Comparison of ENCODE assay signal across 8 cellular contexts in the genomic region with DNA sequence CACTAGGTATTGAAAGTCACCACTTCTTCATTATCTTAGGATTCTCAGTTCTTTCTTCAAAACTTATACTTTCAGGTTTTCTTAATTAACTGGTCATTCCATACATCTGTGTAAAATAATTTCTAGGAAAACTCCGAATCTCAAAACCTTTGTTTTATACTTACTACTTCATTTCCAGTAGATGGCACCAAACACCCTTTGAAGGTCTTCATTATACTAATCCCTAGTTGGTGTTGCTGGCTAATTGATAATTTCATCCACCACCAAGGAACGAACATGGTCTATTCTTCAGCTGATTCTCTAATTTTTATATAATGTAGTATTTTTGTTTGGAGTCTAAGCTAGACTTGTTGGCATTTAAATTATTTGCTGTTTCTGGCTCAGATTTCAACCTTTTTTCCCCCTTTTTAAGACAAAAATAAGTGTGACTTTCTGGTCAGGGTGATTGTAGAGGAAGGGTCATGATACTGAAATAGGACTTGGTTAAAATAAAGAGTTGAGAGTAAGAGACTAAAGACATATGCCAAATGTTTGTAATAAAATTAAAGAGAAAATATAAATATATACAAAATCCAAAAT. TPM values are rescaled to one million over a fixed set of nuclear protein-coding genes. Genes with fewer than 3 reads are reported as not detected.
DNase-seq lines count a peak whose midpoint lies in the region; ATAC-seq and TF ChIP-seq lines count a peak whose summit lies in the region.

No MANE protein-coding gene starts in this region.

- H3K4me1 ChIP-seq in sigmoid colon = peaks cover 0 to 35% (median 21%) of the 10 kb centered on the region in 4 donors

- WGBS in sigmoid colon, 2 donors = 1 to 3% methylated on average over 2 of the region's 2 CpGs

- intact Hi-C loops in sigmoid colon (cut with DNase I) = loop anchor here (5.0 kb wide), 4 partner anchors 175 to 475 kb away; partner anchors contain the start of genes FAM136A, NFU1, PCBP1 and TIA1

- TF ChIP-seq CTCF in sigmoid colon (IDR thresholded peaks at IDR 0.05) = peak in 3 of 4 experiments; percentile 32 to 61 (median 51)

- no peaks in the 10 kb centered on the region for H3K27me3 ChIP-seq in sigmoid colon

- no peak for TF ChIP-seq POLR2A in sigmoid colon (IDR thresholded peaks at IDR 0.05)

- H3K4me3 ChIP-seq in sigmoid colon = no peak overlapping the region

- no peaks in the 10 kb centered on the region for H3K27me3 Mint-ChIP-seq in activated T-cell treated with anti-CD3 and anti-CD28 coated beads, Interleukin-2, amount 50 U/mL, for 72 hours (ENCODE audit: low read depth)
- H3K27me3 Mint-ChIP-seq in activated T-cell treated with anti-CD3 and anti-CD28 coated beads, Interleukin-2, amount 50 U/mL, for 4 hours (ENCODE audit: low read depth) = no peaks in the 10 kb centered on the region
- no peaks in the 10 kb centered on the region for H3K27me3 Mint-ChIP-seq in T-helper 17 cell

- H3K4me3 Mint-ChIP-seq in activated T-cell treated with anti-CD3 and anti-CD28 coated beads, Interleukin-2, amount 50 U/mL, for 72 hours = no peak overlapping the region
- no peak overlapping the region for H3K4me3 Mint-ChIP-seq in activated T-cell treated with anti-CD3 and anti-CD28 coated beads, Interleukin-2, amount 50 U/mL, for 4 hours
- H3K4me3 Mint-ChIP-seq in T-helper 17 cell = no peak overlapping the region

- peak overlapping the region; percentile 91 for H3K27ac Mint-ChIP-seq in activated T-cell treated with anti-CD3 and anti-CD28 coated beads, Interleukin-2, amount 50 U/mL, for 72 hours
- peak overlapping the region; percentile 32 for H3K27ac Mint-ChIP-seq in T-helper 17 cell

- peaks cover 22% of the 10 kb centered on the region for H3K4me1 Mint-ChIP-seq in activated T-cell treated with anti-CD3 and anti-CD28 coated beads, Interleukin-2, amount 50 U/mL, for 72 hours (ENCODE audit: low read depth)
- H3K4me1 Mint-ChIP-seq in activated T-cell treated with anti-CD3 and anti-CD28 coated beads, Interleukin-2, amount 50 U/mL, for 4 hours (ENCODE audit: low read depth) = peaks cover 24% of the 10 kb centered on the region
- H3K4me1 Mint-ChIP-seq in T-helper 17 cell = peaks cover 5% of the 10 kb centered on the region

- no peak for DNase-seq in activated T-cell treated with anti-CD3 and anti-CD28 coated beads, Interleukin-2, amount 50 U/mL, for 72 hours
- no peak for DNase-seq in activated T-cell treated with anti-CD3 and anti-CD28 coated beads, Interleukin-2, amount 50 U/mL, for 4 hours
- DNase-seq in NCI-H1048 (lab: John Stamatoyannopoulos, UW) (peak; percentile 6), T-helper 17 cell (no peak), fibroblast of the conjunctiva (ENCODE audit: low read depth) (peak; percentile 27), sigmoid colon (no peak)

- H3K36me3 Mint-ChIP-seq in activated T-cell treated with anti-CD3 and anti-CD28 coated beads, Interleukin-2, amount 50 U/mL, for 72 hours (ENCODE audit: insufficient read depth in 2 of 2) = peaks cover 9 to 10% of the 10 kb centered on the region in 2 donors
- H3K36me3 Mint-ChIP-seq in activated T-cell treated with anti-CD3 and anti-CD28 coated beads, Interleukin-2, amount 50 U/mL, for 4 hours (ENCODE audit: insufficient read depth) = peaks cover 19% of the 10 kb centered on the region
- no peaks in the 10 kb centered on the region for H3K36me3 Mint-ChIP-seq in T-helper 17 cell (ENCODE audit: low read depth)

- H3K36me3 ChIP-seq in sigmoid colon = peaks cover 0 to 43% (median 3%) of the 10 kb centered on the region in 4 donors

- no peak for TF ChIP-seq EP300 in sigmoid colon (IDR thresholded peaks at IDR 0.05)

- no peak for ATAC-seq in activated T-cell treated with anti-CD3 and anti-CD28 coated beads, Interleukin-2, amount 50 U/mL, for 72 hours (replicated peaks in 1 of 2)
- ATAC-seq in activated T-cell treated with anti-CD3 and anti-CD28 coated beads, Interleukin-2, amount 50 U/mL, for 4 hours = no peak
- ATAC-seq in T-helper 17 cell (no peak), HG02852 (IDR thresholded peaks at IDR 0.05; ENCODE audit: unreplicated experiment) (no peak), GM19035 (IDR thresholded peaks at IDR 0.05; ENCODE audit: unreplicated experiment) (no peak)

- no peaks in the 10 kb centered on the region for H3K9me3 Mint-ChIP-seq in activated T-cell treated with anti-CD3 and anti-CD28 coated beads, Interleukin-2, amount 50 U/mL, for 72 hours
- H3K9me3 Mint-ChIP-seq in activated T-cell treated with anti-CD3 and anti-CD28 coated beads, Interleukin-2, amount 50 U/mL, for 4 hours = no peaks in the 10 kb centered on the region

- H3K27ac ChIP-seq in sigmoid colon = peak overlapping the region in 3 of 4 donors; percentile 3 to 98 (median 52)

- H3K9me3 ChIP-seq in T-helper 17 cell (ENCODE audit: control insufficient read depth, low read length, poor library complexity, severe bottlenecking) (no peaks in the 10 kb centered on the region), sigmoid colon (no peaks in the 10 kb centered on the region)

RNA-seq across cellular contexts. Expression of gene MXD1, which starts 2.8 kb away (rescaled TPM):
- 10 to 100 TPM; 14.3 to 40.0 TPM for total RNA-seq in activated T-cell treated with anti-CD3 and anti-CD28 coated beads, Interleukin-2, amount 50 U/mL, for 72 hours
- total RNA-seq in activated T-cell treated with anti-CD3 and anti-CD28 coated beads, Interleukin-2, amount 50 U/mL, for 4 hours = 10 to 100 TPM in 2 of 3 donors, 1 to 10 TPM in 1; 9.2 to 12.5 (median 11.8) TPM
- 10 to 100 TPM; 45.0 to 46.2 TPM for total RNA-seq in T-helper 17 cell
- 1 to 10 TPM; 5.4 to 7.8 (median 7.3) TPM for total RNA-seq in sigmoid colon
- polyA plus RNA-seq in sigmoid colon = 100 to 1,000 TPM in 1 of 3 donors, 10 to 100 TPM in 2; 44.2 to 102 (median 46.8) TPM

RNA-seq across cellular contexts. Expression of gene SNRNP27, which starts 18.3 kb away (rescaled TPM):
- 10 to 100 TPM; 67.4 to 77.4 TPM for total RNA-seq in activated T-cell treated with anti-CD3 and anti-CD28 coated beads, Interleukin-2, amount 50 U/mL, for 72 hours
- total RNA-seq in activated T-cell treated with anti-CD3 and anti-CD28 coated beads, Interleukin-2, amount 50 U/mL, for 4 hours = 10 to 100 TPM; 57.4 to 77.1 (median 75.4) TPM
- 10 to 100 TPM; 33.5 to 38.6 TPM for total RNA-seq in T-helper 17 cell
- 10 to 100 TPM; 52.7 to 92.5 (median 69.3) TPM for total RNA-seq in sigmoid colon
- polyA plus RNA-seq in sigmoid colon = 10 to 100 TPM; 38.8 to 64.9 (median 57.1) TPM

RNA-seq across cellular contexts. Expression of gene ASPRV1, which starts 49.4 kb away (rescaled TPM):
- total RNA-seq in activated T-cell treated with anti-CD3 and anti-CD28 coated beads, Interleukin-2, amount 50 U/mL, for 72 hours = 1 to 10 TPM; 1.0 to 2.0 TPM
- under 1 TPM; 0.46 to 0.74 (median 0.54) TPM for total RNA-seq in activated T-cell treated with anti-CD3 and anti-CD28 coated beads, Interleukin-2, amount 50 U/mL, for 4 hours
- total RNA-seq in T-helper 17 cell (1 to 10 TPM; 1.1 to 1.7 TPM), sigmoid colon (1 to 10 TPM; 1.1 to 1.4 (median 1.2) TPM)
- 1 to 10 TPM; 1.1 to 1.2 (median 1.2) TPM for polyA plus RNA-seq in sigmoid colon

Comparison
In these comparisons a context has a peak if more than half of its experiments do, and no peak if none do; other contexts are left out.
1. DNase-seq: peak in NCI-H1048 (single experiment) and fibroblast of the conjunctiva (single experiment); none in activated T-cell treated with anti-CD3 and anti-CD28 coated beads, Interleukin-2, amount 50 U/mL, for 72 hours (0 of 2), activated T-cell treated with anti-CD3 and anti-CD28 coated beads, Interleukin-2, amount 50 U/mL, for 4 hours (single experiment), T-helper 17 cell (0 of 3) and sigmoid colon (single experiment).